Comparison of ENCODE assay signal across 22 cellular contexts in genomic region chr6:135347887-135348286, GRCh38.
"Had no signal": no experiment of that assay in that cellular context is flagged by ENCODE, and none has a peak within 500 bp of the region (broad histone marks: within the 10 kb centered on the region; RNA-seq: fewer than 3 reads in every experiment).

No MANE protein-coding gene starts in this region.

- H3K36me3 ChIP-seq: ovary, right lobe of liver, thyroid gland, transverse colon, upper lobe of left lung, vagina had no signal

- H3K4me3 ChIP-seq: left ventricle myocardium inferior, lung, mucosa of descending colon, ovary, right atrium auricular region, right lobe of liver, smooth muscle cell, stomach, testis, thyroid gland, transverse colon, upper lobe of left lung, vagina had no signal

- H3K4me2 ChIP-seq: smooth muscle cell had no signal

- H3K4me1 ChIP-seq: left ventricle myocardium inferior, right atrium auricular region, right lobe of liver, stomach, testis, thyroid gland, transverse colon, upper lobe of left lung, vagina had no signal

- H3K9me3 ChIP-seq: left ventricle myocardium inferior, mucosa of descending colon, ovary, right atrium auricular region, right lobe of liver, stomach, testis, thyroid gland, transverse colon, upper lobe of left lung, vagina had no signal

- H3K27me3 ChIP-seq: ovary, right atrium auricular region, right lobe of liver, stomach, testis, thyroid gland, transverse colon, upper lobe of left lung, vagina had no signal

- ATAC-seq: mucosa of descending colon; naive thymus-derived CD4-positive, alpha-beta T cell; natural killer cell treated with Interleukin-12 subunit alpha and Interleukin-12 subunit beta and Interleukin-15 and Interleukin-18, amount 100 ng/mL, for 72 hours; right lobe of liver; stimulated activated naive B cell treated with anti-CD40 and anti-IgM and Interleukin-4, amounts not matched to agents 10 μg/mL and 1 μg/mL and 100 μg/mL, for 72 hours; stimulated activated naive CD8-positive, alpha-beta T cell treated with anti-CD3 and anti-CD28 coated beads, Interleukin-15, Interleukin-2, amounts not matched to agents 100 U/mL and 50 U/mL, for 24 hours had no signal

- H3K27ac ChIP-seq: left ventricle myocardium inferior, ovary, right atrium auricular region, right lobe of liver, stomach, testis, thyroid gland, transverse colon, upper lobe of left lung, vagina had no signal

- DNase-seq: hypothalamus; islet precursor cell; left ventricle myocardium inferior; midbrain; mucosa of descending colon; naive thymus-derived CD4-positive, alpha-beta T cell; ovary; right lobe of liver; stimulated activated CD4-positive, alpha-beta T cell treated with anti-CD3 and anti-CD28 coated beads, Interleukin-1b, Interleukin-23, amount 100 ng/mL, for 48 hours; stimulated activated CD4-positive, alpha-beta T cell treated with anti-CD3 and anti-CD28 coated beads, Interleukin-2, amount 100 ng/mL, for 48 hours; stimulated activated naive B cell treated with anti-CD40 and anti-IgM and Interleukin-4, amounts not matched to agents 10 μg/mL and 1 μg/mL and 100 μg/mL, for 72 hours; stimulated activated naive CD8-positive, alpha-beta T cell treated with anti-CD3 and anti-CD28 coated beads, Interleukin-15, Interleukin-2, amounts not matched to agents 100 U/mL and 50 U/mL, for 24 hours; stomach; testis; thyroid gland; transverse colon; upper lobe of left lung had no signal
